20 cellular contexts compared by ENCODE assay signal in the genomic region with DNA sequence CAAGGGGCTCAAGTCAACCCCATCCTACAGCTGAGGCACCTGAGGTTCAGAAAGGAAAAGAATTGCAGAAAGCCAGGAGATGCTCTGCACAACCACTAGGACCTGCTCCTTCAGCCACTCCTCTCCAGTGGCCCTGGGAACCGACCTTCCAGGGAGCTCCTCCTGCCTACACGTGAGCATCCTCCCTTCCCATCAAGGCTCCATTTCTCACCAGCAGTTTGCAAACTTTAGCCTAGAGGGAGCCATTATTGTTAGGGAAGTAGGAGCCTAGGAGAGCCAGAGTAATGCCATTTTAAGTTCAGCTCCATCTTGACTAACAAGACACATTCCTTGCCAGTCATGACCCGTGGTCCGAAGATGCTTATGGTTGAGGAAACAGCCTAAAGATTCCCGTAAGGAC. TPM values are rescaled to one million over a fixed set of nuclear protein-coding genes. Genes with fewer than 3 reads are reported as not detected.
DNase-seq lines count a peak whose midpoint lies in the region; ATAC-seq, FAIRE-seq and TF ChIP-seq lines count a peak whose summit lies in the region.
"Had no signal": no experiment of that assay in that cellular context is flagged by ENCODE, and none has a peak within 500 bp of the region (broad histone marks: within the 10 kb centered on the region; RNA-seq: fewer than 3 reads in every experiment).

No MANE protein-coding gene starts in this region.

- H3K27ac ChIP-seq in GM23338 (ENCODE audit: low read depth) (no peak overlapping the region), H1 (ENCODE audit: low read depth, low read length) (no peak overlapping the region), suprapubic skin (no peak overlapping the region)
- H3K27ac ChIP-seq: BLaER1 treated with 17β-estradiol and CSF1 and Interleukin-3, amounts not matched to agents 10 nM and 100 nM; GM23248; SJCRH30 had no signal

- H3K9ac ChIP-seq in H1 (replicated peaks in 1 of 4; ENCODE audit: extremely low read depth in 1 of 4, low read depth in 3 of 4, low read length in 3 of 4): no peak overlapping the region
- H3K9ac ChIP-seq: BLaER1 treated with 17β-estradiol and CSF1 and Interleukin-3, amounts not matched to agents 10 nM and 100 nM; GM23248 had no signal

- H3K27me3 Mint-ChIP-seq in GM23338 (ENCODE audit: insufficient read depth, low read depth, poor library complexity) (peaks cover 4% of the 10 kb centered on the region), osteocyte (ENCODE audit: unreplicated experiment) (peaks cover 86% of the 10 kb centered on the region)

- TF ChIP-seq CTCF in GM23338 (conservative IDR thresholded peaks at IDR 0.05; ENCODE audit: low read depth in 2 of 2): no peak; a peak in 1 of 4 replicates
- TF ChIP-seq CTCF in H1 (IDR thresholded peaks at IDR 0.05; ENCODE audit: control extremely low read depth in 1 of 3, insufficient read depth in 1 of 3, low read depth in 1 of 3, low read length in 3 of 3): no peak
- peak; percentile 10 for TF ChIP-seq CTCF in osteocyte (IDR thresholded peaks at IDR 0.05)
- no peak for TF ChIP-seq CTCF in suprapubic skin (IDR thresholded peaks at IDR 0.05)

- H3K9me3 Mint-ChIP-seq in GM23338 (no peaks in the 10 kb centered on the region), osteocyte (ENCODE audit: unreplicated experiment) (no peaks in the 10 kb centered on the region)
- H3K9me3 Mint-ChIP-seq: CD8-positive, alpha-beta T cell had no signal

- H4K20me1 ChIP-seq in GM23338 (replicated peaks; ENCODE audit: insufficient read depth) (no peaks in the 10 kb centered on the region), H1 (replicated peaks in 1 of 2; ENCODE audit: control insufficient read depth in 1 of 2, insufficient read depth in 2 of 2, low read length in 2 of 2) (no peaks in the 10 kb centered on the region)
- H4K20me1 ChIP-seq: BLaER1 treated with 17β-estradiol and CSF1 and Interleukin-3, amounts not matched to agents 10 nM and 100 nM had no signal

- H3K23me2 ChIP-seq in H1 (ENCODE audit: low read depth, low read length): no peaks in the 10 kb centered on the region; the same call in 1 of the 2 replicates

- H3K4me1 Mint-ChIP-seq in GM23338: peaks cover 2% of the 10 kb centered on the region; the same call in 1 of the 3 replicates
- peaks cover 4% of the 10 kb centered on the region for H3K4me1 Mint-ChIP-seq in osteocyte (ENCODE audit: unreplicated experiment)

- H3K23ac ChIP-seq in H1 (ENCODE audit: insufficient read length): no peak overlapping the region

- H2BK5ac ChIP-seq in H1 (ENCODE audit: low read depth, low read length): no peak overlapping the region

- DNase-seq in GM23338 (ENCODE audit: low spot score) (peak; percentile 13), NCI-H69 (lab: John Stamatoyannopoulos, UW) (peak; percentile 2), H1 (ENCODE audit: low read depth in 1 of 2, low spot score in 2 of 2) (peak in 1 of 2 experiments; percentile 34), osteocyte (ENCODE audit: extremely low spot score, unreplicated experiment) (no peak), GM19240 (ENCODE audit: insufficient read length, low spot score) (no peak), suprapubic skin (ENCODE audit: low spot score in 2 of 2) (no peak)
- DNase-seq: CD8-positive, alpha-beta T cell; DND-41; GM23248; NCI-H1092; NCI-H1436 treated with DMSO at 0.1 percent for 48 hours; NCI-H2029; NCI-H2227 treated with DMSO at 0.1 percent for 48 hours; NCI-H510A; NCI-H774; NK-92 treated with Interleukin-12 subunit alpha and Interleukin-12 subunit beta, amount 100 ng/mL, for 24 hours; SJCRH30 had no signal

- H3K4me3 ChIP-seq in GM23338 (no peak overlapping the region), H1 (ENCODE audit: extremely low read depth in 1 of 4, insufficient read depth in 2 of 4, low read depth in 3 of 4, low read length in 4 of 4) (no peak overlapping the region), suprapubic skin (no peak overlapping the region)
- H3K4me3 ChIP-seq: BLaER1 treated with 17β-estradiol and CSF1 and Interleukin-3, amounts not matched to agents 10 nM and 100 nM; GM23248; SJCRH30 had no signal

- CTCF ChIA-PET in H1 (lab: Charles Lee; ENCODE audit: partially characterized antibody): interaction anchor here (0.9 to 3.6 kb wide), 6 partner anchors 10 to 75 kb away, joined by 3 to 19 read pairs (median 4); partner anchors contain the start of gene CHCHD6

- H3K4me1 ChIP-seq in GM23338 (ENCODE audit: insufficient read depth) (no peaks in the 10 kb centered on the region), H1 (replicated peaks in 1 of 4; ENCODE audit: control insufficient read depth in 3 of 4, insufficient read depth in 4 of 4, low read length in 3 of 4) (peaks cover 0 to under 1% (median 0%) of the 10 kb centered on the region in 4 experiments; a peak in 1 of 7 replicates), suprapubic skin (no peaks in the 10 kb centered on the region)

- H2AFZ ChIP-seq in GM23338: no peak overlapping the region; the same call in 1 of the 2 replicates
- no peak overlapping the region for H2AFZ ChIP-seq in H1 (ENCODE audit: low read length)
- H2AFZ ChIP-seq: GM23248 had no signal

- H3K79me2 ChIP-seq in GM23338 (replicated peaks; ENCODE audit: insufficient read depth) (no peaks in the 10 kb centered on the region), H1 (ENCODE audit: control insufficient read depth in 1 of 2, insufficient read depth in 2 of 2, low read length in 2 of 2) (no peaks in the 10 kb centered on the region)

- H3K27me3 ChIP-seq in GM23338 (ENCODE audit: insufficient read depth) (no peaks in the 10 kb centered on the region), H1 (replicated peaks in 1 of 4; ENCODE audit: control insufficient read depth in 3 of 4, extremely low read depth in 1 of 4, insufficient read depth in 3 of 4, low read length in 3 of 4) (no peaks in the 10 kb centered on the region), suprapubic skin (peaks cover 33% of the 10 kb centered on the region)
- H3K27me3 ChIP-seq: BLaER1 treated with 17β-estradiol and CSF1 and Interleukin-3, amounts not matched to agents 10 nM and 100 nM; SJCRH30 had no signal

- WGBS in H1 (ENCODE audit: extremely low coverage in 1 of 2, insufficient coverage in 1 of 2, insufficient read length in 1 of 2, insufficient replicate concordance in 2 of 2, low coverage in 1 of 2, low lambda C conversion rate in 2 of 2, missing lambda C conversion rate in 1 of 2), 2 experiments: 89% methylated on average over 5 of the region's 5 CpGs; no CpG with 5 or more reads in 1 of the 2 experiments
- 66% methylated on average over 5 of the region's 5 CpGs for WGBS in suprapubic skin

- H2BK120ac ChIP-seq in H1 (replicated peaks; ENCODE audit: low read depth, low read length): no peak overlapping the region

- FAIRE-seq in H1 (lab: Jason Lieb, UNC): no peak
- FAIRE-seq: GM12892 had no signal

- H3K4me3 Mint-ChIP-seq in GM23338 (no peak overlapping the region), osteocyte (ENCODE audit: unreplicated experiment) (no peak overlapping the region)
- H3K4me3 Mint-ChIP-seq: CD8-positive, alpha-beta T cell had no signal

- H2BK20ac ChIP-seq in H1 (ENCODE audit: low read length): no peak overlapping the region

- no peak overlapping the region for H4K91ac ChIP-seq in H1 (replicated peaks; ENCODE audit: insufficient read length, low read length)

- no peak for ATAC-seq in GM23338
- no peak for ATAC-seq in HG03159 (IDR thresholded peaks at IDR 0.05; ENCODE audit: unreplicated experiment)
- ATAC-seq: CD8-positive, alpha-beta T cell had no signal

- no peak overlapping the region for H2AK5ac ChIP-seq in H1 (ENCODE audit: low read depth, low read length)

- H3K18ac ChIP-seq in H1 (ENCODE audit: extremely low read depth, low read length): no peak overlapping the region

- H3K36me3 ChIP-seq in GM23338 (ENCODE audit: insufficient read depth): no peaks in the 10 kb centered on the region
- no peaks in the 10 kb centered on the region for H3K36me3 ChIP-seq in H1 (ENCODE audit: control insufficient read depth in 2 of 4, insufficient read depth in 4 of 4, low read length in 3 of 4)
- H3K36me3 ChIP-seq in suprapubic skin: no peaks in the 10 kb centered on the region
- H3K36me3 ChIP-seq: BLaER1 treated with 17β-estradiol and CSF1 and Interleukin-3, amounts not matched to agents 10 nM and 100 nM; SJCRH30 had no signal

- H2BK15ac ChIP-seq in H1 (ENCODE audit: low read length): no peak overlapping the region

- no peaks in the 10 kb centered on the region for H3K9me2 ChIP-seq in GM23338 (ENCODE audit: insufficient read depth)

- TF ChIP-seq POLR2A in H1 (IDR thresholded peaks at IDR 0.05; ENCODE audit: control extremely low read depth in 1 of 2, low read depth in 2 of 2, low read length in 2 of 2): no peak
- no peak for TF ChIP-seq POLR2A in suprapubic skin (IDR thresholded peaks at IDR 0.05)

- H3K14ac ChIP-seq in H1 (ENCODE audit: insufficient read length): no peak overlapping the region

- no peaks in the 10 kb centered on the region for H3F3A ChIP-seq in GM23338 (replicated peaks; ENCODE audit: low read depth)

- H4K5ac ChIP-seq in H1 (ENCODE audit: insufficient read length, low read depth, low read length): no peak overlapping the region

- no peak overlapping the region for H3K56ac ChIP-seq in H1 (replicated peaks; ENCODE audit: insufficient read length, low read depth, low read length)

- POLR2A ChIA-PET in H1 (lab: Charles Lee; ENCODE audit: partially characterized antibody): no interaction called here

- H3K4ac ChIP-seq in H1 (replicated peaks; ENCODE audit: insufficient read length, low read depth, low read length): no peak overlapping the region

- H3K79me1 ChIP-seq in H1 (ENCODE audit: low read depth, low read length): no peaks in the 10 kb centered on the region

- H3K9me3 ChIP-seq in H1 (ENCODE audit: insufficient read depth in 2 of 2, low read depth in 1 of 2, low read length in 1 of 2): no peaks in the 10 kb centered on the region; a peak in 1 of 4 replicates
- no peaks in the 10 kb centered on the region for H3K9me3 ChIP-seq in suprapubic skin

- TF ChIP-seq EP300 in H1 (IDR thresholded peaks at IDR 0.05; ENCODE audit: borderline replicate concordance in 1 of 2, low read depth in 2 of 2, low read length in 2 of 2) (no peak), suprapubic skin (IDR thresholded peaks at IDR 0.05) (no peak)

- no peak overlapping the region for H2BK12ac ChIP-seq in H1 (ENCODE audit: low read depth, low read length)

- no peak overlapping the region for H4K8ac ChIP-seq in H1 (ENCODE audit: extremely low read depth, insufficient read depth, low read length)

- H3K36me3 Mint-ChIP-seq in GM23338 (ENCODE audit: low read depth) (no peaks in the 10 kb centered on the region), osteocyte (ENCODE audit: unreplicated experiment) (no peaks in the 10 kb centered on the region)
- H3K36me3 Mint-ChIP-seq: CD8-positive, alpha-beta T cell had no signal

- H3K27ac Mint-ChIP-seq in GM23338 (no peak overlapping the region), osteocyte (ENCODE audit: unreplicated experiment) (no peak overlapping the region)
- H3K27ac Mint-ChIP-seq: CD8-positive, alpha-beta T cell had no signal

- TF ChIP-seq RAD21 in H1 (IDR thresholded peaks at IDR 0.05 in 1 of 2, conservative IDR thresholded peaks at IDR 0.05 in 1 of 2; ENCODE audit: low read depth in 2 of 2, low read length in 2 of 2): no peak

- no peak overlapping the region for H3K4me2 ChIP-seq in GM23338
- no peak overlapping the region for H3K4me2 ChIP-seq in H1 (ENCODE audit: insufficient read depth in 1 of 2, low read depth in 2 of 2, low read length in 2 of 2)
- H3K4me2 ChIP-seq: BLaER1 treated with 17β-estradiol and CSF1 and Interleukin-3, amounts not matched to agents 10 nM and 100 nM had no signal

RNA-seq across cellular contexts. Expression of gene CHCHD6, which starts 11.2 kb away (rescaled TPM):
- 27.1 and 28.8 TPM in 2 replicates for total RNA-seq in GM23338 (2014; rRNA removed; shearing (Covaris generic))
- polyA plus RNA-seq in GM23338 (2016; fragmentation: Nextera tagmentation; extraction: Ambion mirVana): 42.9 and 43.0 TPM in 2 replicates
- 36.3 and 37.6 TPM in 2 replicates for total RNA-seq in H1 (2021; fragmentation: NEBNext Ultra II Directional; extraction: Animal tissue kit (Norgen Biotek cat#: 25700))
- polyA plus RNA-seq in H1 (2011; rRNA removed): 32.4 and 39.4 TPM in 2 replicates
- polyA plus RNA-seq in H1 (2011; cell fraction: cytosol; rRNA removed): 55.3 TPM
- 34.8 TPM for polyA plus RNA-seq in H1 (2011; cell fraction: nucleus; rRNA removed)
- 33.9 to 47.2 TPM (median 45.8 TPM) in 4 replicates for polyA plus RNA-seq in H1 (2012, experiment 1 of 2)
- polyA plus RNA-seq in H1 (2012, experiment 2 of 2): 38.8 TPM
- polyA plus RNA-seq in H1 (2013, experiment 1 of 2): 30.0 TPM
- polyA plus RNA-seq in H1 (2013, experiment 2 of 2): 30.2 TPM
- polyA minus RNA-seq in H1 (2011; rRNA and poly(A)+ RNA removed): 5.7 and 8.8 TPM in 2 replicates
- 11.3 TPM for polyA minus RNA-seq in H1 (2011; cell fraction: cytosol; rRNA and poly(A)+ RNA removed)
- 14.6 TPM for polyA minus RNA-seq in H1 (2011; cell fraction: nucleus; rRNA and poly(A)+ RNA removed)
- 13.1 and 13.9 TPM in 2 replicates for total RNA-seq in osteocyte
- 10 to 100 TPM; 13.4 to 22.0 (median 16.1) TPM for total RNA-seq in suprapubic skin

RNA-seq across cellular contexts. Expression of gene TXNRD3, which starts 37.9 kb away (rescaled TPM):
- total RNA-seq in GM23338 (2014; rRNA removed; shearing (Covaris generic)): 4.0 and 4.1 TPM in 2 replicates
- polyA plus RNA-seq in GM23338 (2016; fragmentation: Nextera tagmentation; extraction: Ambion mirVana) (1.8 and 3.0 TPM in 2 replicates), H1 (2011; rRNA removed) (3.9 and 4.3 TPM in 2 replicates)
- total RNA-seq in H1 (2021; fragmentation: NEBNext Ultra II Directional; extraction: Animal tissue kit (Norgen Biotek cat#: 25700)): 3.2 and 3.4 TPM in 2 replicates
- polyA plus RNA-seq in H1 (2011; cell fraction: cytosol; rRNA removed): 3.0 TPM
- polyA plus RNA-seq in H1 (2011; cell fraction: nucleus; rRNA removed): 7.4 TPM
- 6.0 to 10.1 TPM (median 9.2 TPM) in 4 replicates for polyA plus RNA-seq in H1 (2012, experiment 1 of 2)
- 1.1 TPM for polyA plus RNA-seq in H1 (2012, experiment 2 of 2)
- 4.8 TPM for polyA plus RNA-seq in H1 (2013, experiment 1 of 2)
- polyA plus RNA-seq in H1 (2013, experiment 2 of 2): 4.6 TPM
- 7.9 and 9.9 TPM in 2 replicates for polyA minus RNA-seq in H1 (2011; rRNA and poly(A)+ RNA removed)
- polyA minus RNA-seq in H1 (2011; cell fraction: cytosol; rRNA and poly(A)+ RNA removed): 1.5 TPM
- polyA minus RNA-seq in H1 (2011; cell fraction: nucleus; rRNA and poly(A)+ RNA removed): 9.2 TPM
- total RNA-seq in osteocyte (16.9 and 17.6 TPM in 2 replicates), suprapubic skin (10 to 100 TPM in 2 of 4 donors, 1 to 10 TPM in 2; 7.4 to 14.0 (median 11.3) TPM)

Comparison
In these comparisons a context has a peak if more than half of its experiments do, and no peak if none do; other contexts are left out.
1. DNase-seq: peak in GM23338 (single experiment) and NCI-H69 (single experiment); none in osteocyte (single experiment), GM19240 (single experiment) and suprapubic skin (0 of 2).